ENCODE assay signal across 24 cellular contexts in genomic region chr16:2813661-2814288, GRCh38. TPM values are rescaled to one million over a fixed set of nuclear protein-coding genes. Genes with fewer than 3 reads are reported as not detected.
"Had no signal": no experiment of that assay in that cellular context is flagged by ENCODE, and none has a peak within 500 bp of the region (broad histone marks: within the 10 kb centered on the region; RNA-seq: fewer than 3 reads in every experiment).

No MANE protein-coding gene starts in this region.

- H3K9me3 Mint-ChIP-seq: activated naive CD4-positive, alpha-beta T cell treated with anti-CD3 and anti-CD28 coated beads, Interleukin-2, amount 50 U/mL, for 24 hours; activated T-cell treated with anti-CD3 and anti-CD28 coated beads, Interleukin-2, amount 50 U/mL, for 24 hours; T-helper 1 cell treated with Interleukin-12 subunit alpha and Interleukin-12 subunit beta and Interleukin-4 antibody, amounts not matched to agents 30 μg/mL and 1 μg/mL, for 36 hours had no signal

- H3K36me3 Mint-ChIP-seq: activated naive CD4-positive, alpha-beta T cell treated with anti-CD3 and anti-CD28 coated beads, Interleukin-2, amount 50 U/mL, for 24 hours had no signal

- H3K9me3 ChIP-seq: breast epithelium, esophagus squamous epithelium, gastrocnemius medialis, mucosa of descending colon, tibial artery had no signal

- H3K36me3 ChIP-seq: breast epithelium, esophagus squamous epithelium, gastrocnemius medialis, tibial artery had no signal

- DNase-seq: activated B cell treated with CpG ODN at 0.5 μM for 24 hours; activated CD4-positive, alpha-beta T cell treated with anti-CD3 and anti-CD28 coated beads for 36 hours; activated CD4-positive, alpha-beta T cell treated with anti-CD3 and anti-CD28 coated beads, Interleukin-2, amount 50 U/mL, for 4 hours; activated CD8-positive, alpha-beta memory T cell treated with anti-CD3 and anti-CD28 coated beads for 24 hours; activated T-cell treated with anti-CD3 and anti-CD28 coated beads, Interleukin-2, amount 50 U/mL, for 24 hours; esophagus squamous epithelium; gastrocnemius medialis; hippocampal formation; left cardiac atrium; mesenchymal stem cell; nephron progenitor cell; nucleus accumbens; stimulated activated CD4-positive, alpha-beta T cell treated with anti-CD3 and anti-CD28 coated beads, Interleukin-4, amount 100 ng/mL, for 4 hours; stimulated activated naive CD8-positive, alpha-beta T cell treated with anti-CD3 and anti-CD28 coated beads, Interleukin-15, Interleukin-2, amounts not matched to agents 100 U/mL and 50 U/mL, for 24 hours; T1000; tibial artery had no signal

- H3K27ac ChIP-seq: breast epithelium, coronary artery, esophagus squamous epithelium, gastrocnemius medialis, tibial artery had no signal

- ATAC-seq: activated CD4-positive, alpha-beta T cell treated with anti-CD3 and anti-CD28 coated beads for 36 hours; gastrocnemius medialis; left cardiac atrium; mucosa of descending colon; stimulated activated naive CD8-positive, alpha-beta T cell treated with anti-CD3 and anti-CD28 coated beads, Interleukin-15, Interleukin-2, amounts not matched to agents 100 U/mL and 50 U/mL, for 24 hours had no signal

- H3K27ac Mint-ChIP-seq: activated B cell treated with CpG ODN at 0.5 μM for 24 hours; activated CD4-positive, alpha-beta T cell treated with anti-CD3 and anti-CD28 coated beads for 36 hours; activated naive CD4-positive, alpha-beta T cell treated with anti-CD3 and anti-CD28 coated beads, Interleukin-2, amount 50 U/mL, for 24 hours; activated T-cell treated with anti-CD3 and anti-CD28 coated beads, Interleukin-2, amount 50 U/mL, for 24 hours; nephron progenitor cell; T-helper 1 cell treated with Interleukin-12 subunit alpha and Interleukin-12 subunit beta and Interleukin-4 antibody, amounts not matched to agents 30 μg/mL and 1 μg/mL, for 36 hours had no signal

- H3K4me3 ChIP-seq: breast epithelium, coronary artery, esophagus squamous epithelium, gastrocnemius medialis, mucosa of descending colon, tibial artery had no signal

- H3K4me3 Mint-ChIP-seq: activated B cell treated with CpG ODN at 0.5 μM for 24 hours; activated CD4-positive, alpha-beta T cell treated with anti-CD3 and anti-CD28 coated beads for 36 hours; activated naive CD4-positive, alpha-beta T cell treated with anti-CD3 and anti-CD28 coated beads, Interleukin-2, amount 50 U/mL, for 24 hours; activated T-cell treated with anti-CD3 and anti-CD28 coated beads, Interleukin-2, amount 50 U/mL, for 24 hours; nephron progenitor cell; T-helper 1 cell treated with Interleukin-12 subunit alpha and Interleukin-12 subunit beta and Interleukin-4 antibody, amounts not matched to agents 30 μg/mL and 1 μg/mL, for 36 hours had no signal

- H3K4me1 Mint-ChIP-seq: activated B cell treated with CpG ODN at 0.5 μM for 24 hours; activated CD4-positive, alpha-beta T cell treated with anti-CD3 and anti-CD28 coated beads for 36 hours; activated naive CD4-positive, alpha-beta T cell treated with anti-CD3 and anti-CD28 coated beads, Interleukin-2, amount 50 U/mL, for 24 hours had no signal

RNA-seq across cellular contexts. Expression of gene PRSS21, which starts 3.3 kb away (rescaled TPM):
- total RNA-seq: gastrocnemius medialis, left cardiac atrium, urinary bladder had no signal

RNA-seq across cellular contexts. Expression of gene PRSS41, which starts 15.5 kb away (rescaled TPM):
- total RNA-seq: activated B cell treated with CpG ODN at 0.5 μM for 24 hours; activated CD4-positive, alpha-beta T cell treated with anti-CD3 and anti-CD28 coated beads for 36 hours; breast epithelium; esophagus squamous epithelium; gastrocnemius medialis; left cardiac atrium; lower leg skin; mucosa of descending colon; subcutaneous adipose tissue; urinary bladder had no signal
- polyA plus RNA-seq: urinary bladder had no signal

RNA-seq across cellular contexts. Expression of gene ZG16B, which starts 16.3 kb away (rescaled TPM):
- total RNA-seq: gastrocnemius medialis had no signal

RNA-seq across cellular contexts. Expression of gene PRSS33, which starts 26.4 kb away (rescaled TPM):
- total RNA-seq: activated B cell treated with CpG ODN at 0.5 μM for 24 hours; activated CD4-positive, alpha-beta T cell treated with anti-CD3 and anti-CD28 coated beads for 36 hours; breast epithelium; esophagus squamous epithelium; gastrocnemius medialis; left cardiac atrium; lower leg skin; mucosa of descending colon; subcutaneous adipose tissue; urinary bladder had no signal
- polyA plus RNA-seq: urinary bladder had no signal
